In the genomic region with DNA sequence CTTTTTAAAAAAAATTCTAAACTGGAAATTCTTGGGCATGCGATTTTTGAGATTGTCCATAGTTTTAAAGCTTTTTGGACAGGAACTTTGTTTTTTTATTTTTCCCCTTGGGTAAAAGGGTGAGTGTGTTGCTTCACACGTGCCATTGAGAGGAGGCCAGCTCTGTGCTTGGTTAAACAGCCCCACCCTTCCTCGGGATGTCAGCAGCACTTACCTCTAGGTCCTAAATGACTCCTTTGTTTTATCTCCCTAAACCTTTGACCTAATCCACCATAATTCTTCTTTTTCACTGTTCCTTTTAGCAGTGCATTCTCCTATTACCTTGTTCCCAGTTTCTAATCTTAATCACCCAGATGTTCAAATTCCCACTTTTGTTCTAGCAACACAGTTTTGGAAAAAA, we compare ENCODE assay signal across 15 cellular contexts.
DNase-seq lines count a peak whose midpoint lies in the region; ATAC-seq and TF ChIP-seq lines count a peak whose summit lies in the region.
"Had no signal": no experiment of that assay in that cellular context is flagged by ENCODE, and none has a peak within 500 bp of the region (broad histone marks: within the 10 kb centered on the region; RNA-seq: fewer than 3 reads in every experiment).

No MANE protein-coding gene starts in this region.

- POLR2A ChIA-PET in PC-3 (lab: Charles Lee; ENCODE audit: unreplicated experiment) = no interaction called here

- peak overlapping the region; percentile 69 for H3K4me2 ChIP-seq in PC-3 (ENCODE audit: low read length)

- DNase-seq in EH (ENCODE audit: low read depth) (peak; percentile 20), PC-3 (peak; percentile 31), Right ventricle myocardium superior (peak; percentile 48), gastrocnemius medialis (peak; percentile 2 to 12), head of caudate nucleus (no peak), germinal center (ENCODE audit: low spot score) (no peak)
- DNase-seq: activated CD4-positive, CD25-positive, alpha-beta regulatory T cell treated with anti-CD3 and anti-CD28 coated beads, Interleukin-2, amount 50 U/mL, for 72 hours; DMS79 treated with DMSO at 0.1 percent for 48 hours; NCI-H1105; T-helper 1 cell; transverse colon had no signal

- H2AFZ ChIP-seq in PC-3 (ENCODE audit: low read length) = no peak overlapping the region

- H3K27ac ChIP-seq in PC-3 (ENCODE audit: low read length) (peak overlapping the region; percentile 81), gastrocnemius medialis (no peak overlapping the region)
- H3K27ac ChIP-seq: transverse colon had no signal

- H3K4me1 ChIP-seq in PC-3 (ENCODE audit: insufficient read depth, low read length) (peaks cover 40% of the 10 kb centered on the region), gastrocnemius medialis (no peaks in the 10 kb centered on the region)
- H3K4me1 ChIP-seq: transverse colon had no signal

- H3K4me3 ChIP-seq in PC-3 (ENCODE audit: low read length) = no peak overlapping the region
- no peak overlapping the region for H3K4me3 ChIP-seq in gastrocnemius medialis
- H3K4me3 ChIP-seq: coronary artery, transverse colon had no signal

- H3K27me3 ChIP-seq in PC-3 (ENCODE audit: low read length) (no peaks in the 10 kb centered on the region), gastrocnemius medialis (no peaks in the 10 kb centered on the region)
- H3K27me3 ChIP-seq: transverse colon had no signal

- no peaks in the 10 kb centered on the region for H3F3A ChIP-seq in PC-3 (ENCODE audit: low read length, unreplicated experiment)

- in situ Hi-C loops in gastrocnemius medialis (cut with MboI; ENCODE audit: low sequenced_read_pairs in 4 of 4) = no loop called here

- BruUV-seq in PC-3 (replicated peaks; lab: Mats Ljungman, UMichigan) = no TSS peak

- no peak for TF ChIP-seq POLR2A in gastrocnemius medialis (IDR thresholded peaks at IDR 0.05)

- peak; percentile 57 for ATAC-seq in PC-3
- ATAC-seq in Right ventricle myocardium superior (ENCODE audit: poor library complexity) = peak; percentile 67
- ATAC-seq in gastrocnemius medialis = no peak
- ATAC-seq in HG03378 (IDR thresholded peaks at IDR 0.05; ENCODE audit: unreplicated experiment) = no peak
- no peak for ATAC-seq in HG03139 (IDR thresholded peaks at IDR 0.05; ENCODE audit: unreplicated experiment)
- ATAC-seq: esophagus mucosa had no signal

- peak overlapping the region; percentile 29; the same call in 1 of the 2 replicates for H3K9ac ChIP-seq in PC-3 (ENCODE audit: low read length)

- no peaks in the 10 kb centered on the region for H3K79me2 ChIP-seq in PC-3 (ENCODE audit: low read length)

- no peaks in the 10 kb centered on the region for H3K9me2 ChIP-seq in PC-3 (replicated peaks; ENCODE audit: low read length)

- H3K9me3 ChIP-seq in PC-3 (ENCODE audit: low read length) (no peaks in the 10 kb centered on the region), gastrocnemius medialis (no peaks in the 10 kb centered on the region)
- H3K9me3 ChIP-seq: transverse colon had no signal

- CTCF ChIA-PET in PC-3 (lab: Charles Lee) = no interaction called here

- intact Hi-C loops in PC-3 (cut with micrococcal nuclease) (loop anchor here (5.0 kb wide), 1 partner anchor 61 kb away; no protein-coding TSS in a partner anchor), Right ventricle myocardium superior (cut with DNase I) (no loop called here), gastrocnemius medialis (cut with DNase I; ENCODE audit: low total_unique reads) (no loop called here), head of caudate nucleus (cut with DNase I) (no loop called here)

- H4K20me1 ChIP-seq in PC-3 (ENCODE audit: low read length) = no peaks in the 10 kb centered on the region

- TF ChIP-seq CTCF in PC-3 (conservative IDR thresholded peaks at IDR 0.05; ENCODE audit: low read depth, low read length) = no peak
- no peak for TF ChIP-seq CTCF in gastrocnemius medialis (IDR thresholded peaks at IDR 0.05 in 4 of 5, conservative IDR thresholded peaks at IDR 0.05 in 1 of 5)

- H3K36me3 ChIP-seq in PC-3 (ENCODE audit: low read depth, low read length) (no peaks in the 10 kb centered on the region), gastrocnemius medialis (no peaks in the 10 kb centered on the region)
- H3K36me3 ChIP-seq: transverse colon had no signal

Comparison
In these comparisons a context has a peak if more than half of its experiments do, and no peak if none do; other contexts are left out.
1. DNase-seq: peak in EH (single experiment), PC-3 (single experiment), Right ventricle myocardium superior (single experiment) and gastrocnemius medialis (2 of 2); none in head of caudate nucleus (0 of 42) and germinal center (single experiment).
2. ATAC-seq: peak in PC-3 (single experiment) and Right ventricle myocardium superior (single experiment); none in gastrocnemius medialis (0 of 2), HG03378 (single experiment) and HG03139 (single experiment).